5 cellular contexts compared by ENCODE assay signal in the genomic region with DNA sequence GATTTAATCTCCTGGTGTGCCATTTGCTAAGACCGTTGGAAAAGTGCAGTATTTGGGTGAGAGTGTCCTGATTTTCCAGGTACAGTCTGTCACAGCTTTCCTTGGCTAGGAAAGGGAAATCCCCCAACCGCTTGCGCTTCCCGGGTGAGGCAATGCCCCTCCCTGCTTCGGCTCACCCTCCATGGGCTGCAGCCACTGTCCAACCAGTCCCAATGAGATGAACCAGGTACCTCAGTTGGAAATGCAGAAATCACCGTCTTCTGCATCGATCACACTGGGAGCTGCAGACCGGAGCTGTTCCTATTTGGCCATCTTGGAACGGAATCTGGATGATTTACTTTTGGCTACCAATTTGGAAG. TPM values are rescaled to one million over a fixed set of nuclear protein-coding genes. Genes with fewer than 3 reads are reported as not detected.
DNase-seq lines count a peak whose midpoint lies in the region; ATAC-seq, FAIRE-seq and TF ChIP-seq lines count a peak whose summit lies in the region.
"Not testable (repeated sequence)": the region's sequence is repeated elsewhere in the genome, so short reads cannot be mapped to it uniquely, and the experiment has no call there.

No MANE protein-coding gene starts in this region.

- not testable (repeated sequence) for H3K9me3 ChIP-seq in CD4-positive, alpha-beta T cell (ENCODE audit: control insufficient read depth, low read length); HepG2 (ENCODE audit: low read length); right lobe of liver; stomach

- H4K20me1 ChIP-seq in HepG2 (ENCODE audit: insufficient read depth, low read length) = not testable (repeated sequence)

- H3K36me3 ChIP-seq in HepG2 (replicated peaks in 1 of 2; ENCODE audit: control insufficient read depth in 1 of 2, insufficient read depth in 2 of 2, low read length in 2 of 2); right lobe of liver; stomach: not testable (repeated sequence)

- peak overlapping the region; percentile 79 for H3K4me2 ChIP-seq in HepG2 (ENCODE audit: low read depth, low read length)

- in situ Hi-C loops in HepG2 (cut with HindIII; ENCODE audit: extremely low pct_ligation_motif_present, low pct_unique_long_range_greater_than_20kb) = not testable (repeated sequence)

- not testable (repeated sequence) for BruUV-seq in HepG2 (replicated peaks; lab: Mats Ljungman, UMichigan)

- H3K27ac Mint-ChIP-seq in CD4-positive, alpha-beta T cell; natural killer cell treated with Interleukin-12 subunit alpha and Interleukin-12 subunit beta and Interleukin-15 and Interleukin-18, amount 100 ng/mL, for 72 hours: not testable (repeated sequence)

- TF ChIP-seq POLR2A in HepG2 (IDR thresholded peaks at IDR 0.05; ENCODE audit: insufficient read depth in 1 of 2, low read depth in 2 of 2, low read length in 2 of 2); right lobe of liver (IDR thresholded peaks at IDR 0.05); stomach (IDR thresholded peaks at IDR 0.05): not testable (repeated sequence)

- peak overlapping the region in 1 of 3 experiments; percentile 41; a peak in 1 of 6 replicates for H3K4me3 ChIP-seq in HepG2 (replicated peaks in 1 of 3; ENCODE audit: insufficient read depth in 1 of 3, low read depth in 2 of 3, low read length in 3 of 3)
- H3K4me3 ChIP-seq in right lobe of liver, stomach: not testable (repeated sequence)

- POLR2A ChIA-PET in CD4-positive, alpha-beta T cell (lab: Charles Lee) = not testable (repeated sequence)
- POLR2A ChIA-PET in HepG2 (lab: Yijun Ruan, JAX) = interaction anchor here (2.0 kb wide), 1 partner anchor 41 kb away, joined by 6 read pairs; no protein-coding TSS in a partner anchor

- not testable (repeated sequence) for TF ChIP-seq RAD21 in HepG2 (CRISPR knock-in tag; IDR thresholded peaks at IDR 0.05)

- 0 out of 2 replicates have a peak overlapping the region, but pooled peaks have one; percentile 22 for H3K9ac ChIP-seq in HepG2 (ENCODE audit: insufficient read depth, low read depth, low read length)

- peaks cover 23% of the 10 kb centered on the region for H3K79me2 ChIP-seq in HepG2 (ENCODE audit: insufficient read depth, low read length)

- TF ChIP-seq EP300 in HepG2 (IDR thresholded peaks at IDR 0.05; ENCODE audit: low read depth in 2 of 2, low read length in 2 of 2); HepG2 (CRISPR knock-in tag; IDR thresholded peaks at IDR 0.05; ENCODE audit: borderline replicate concordance); stomach (IDR thresholded peaks at IDR 0.05): not testable (repeated sequence)

- WGBS in HepG2 (ENCODE audit: low lambda C conversion rate) = 86% methylated on average over 6 of the region's 9 CpGs
- 84% methylated on average over 5 of the region's 9 CpGs for WGBS in right lobe of liver (ENCODE audit: insufficient coverage, low coverage, low lambda C conversion rate, missing lambda C conversion rate)
- WGBS in stomach, 5 donors = 60 to 85% (median 76%) methylated on average over 9 of the region's 9 CpGs

- peak overlapping the region; percentile 87 for H3K4me3 Mint-ChIP-seq in CD4-positive, alpha-beta T cell
- not testable (repeated sequence) for H3K4me3 Mint-ChIP-seq in natural killer cell treated with Interleukin-12 subunit alpha and Interleukin-12 subunit beta and Interleukin-15 and Interleukin-18, amount 100 ng/mL, for 72 hours

- intact Hi-C loops in CD4-positive, alpha-beta T cell (cut with DNase I, micrococcal nuclease); stomach (cut with DNase I; ENCODE audit: low total_unique reads): not testable (repeated sequence)
- intact Hi-C loops in HepG2 (cut with micrococcal nuclease; ENCODE audit: unreplicated experiment) = loop anchor here (5.0 kb wide), 1 partner anchor 39 kb away; no protein-coding TSS in a partner anchor
- intact Hi-C loops in right lobe of liver (cut with DNase I) = loop anchor here in 1 of 2 donors (10.0 kb wide), 1 partner anchor 166 kb away; no protein-coding TSS in a partner anchor

- H3K27me3 ChIP-seq in CD4-positive, alpha-beta T cell (ENCODE audit: control insufficient read depth, insufficient read depth, low read length); HepG2 (ENCODE audit: control insufficient read depth in 1 of 2, insufficient read depth in 2 of 2, low read length in 2 of 2); right lobe of liver; stomach: not testable (repeated sequence)

- H3K4me1 Mint-ChIP-seq in CD4-positive, alpha-beta T cell (ENCODE audit: low read depth) = peaks cover 22% of the 10 kb centered on the region
- not testable (repeated sequence) for H3K4me1 Mint-ChIP-seq in natural killer cell treated with Interleukin-12 subunit alpha and Interleukin-12 subunit beta and Interleukin-15 and Interleukin-18, amount 100 ng/mL, for 72 hours (ENCODE audit: low read depth in 2 of 2)

- H3K4me1 ChIP-seq in HepG2 (ENCODE audit: insufficient read depth, low read length) = peaks cover 63% of the 10 kb centered on the region
- H3K4me1 ChIP-seq in right lobe of liver = peaks cover 0 to 20% (median 0%) of the 10 kb centered on the region in 4 donors
- peaks cover 26 to 50% (median 36%) of the 10 kb centered on the region in 4 donors for H3K4me1 ChIP-seq in stomach

- not testable (repeated sequence) for H3K27ac ChIP-seq in CD4-positive, alpha-beta T cell (ENCODE audit: low read depth, low read length)
- H3K27ac ChIP-seq in HepG2 (ENCODE audit: extremely low read length, insufficient read depth, low read length) (peak overlapping the region; percentile 27), right lobe of liver (peak overlapping the region in 2 of 3 donors; percentile 60 to 76), stomach (peak overlapping the region in 4 of 5 donors; percentile 6 to 50 (median 22))

- not testable (repeated sequence) for TF ChIP-seq CTCF in CD4-positive, alpha-beta T cell (IDR thresholded peaks at IDR 0.05); HepG2 (CRISPR knock-in tag; IDR thresholded peaks at IDR 0.05); right lobe of liver (IDR thresholded peaks at IDR 0.05); stomach (IDR thresholded peaks at IDR 0.05)

- not testable (repeated sequence) for H2AFZ ChIP-seq in HepG2 (ENCODE audit: low read length)

- FAIRE-seq in HepG2 (lab: Jason Lieb, UNC) = not testable (repeated sequence)

- ATAC-seq in CD4-positive, alpha-beta T cell (ENCODE audit: poor library complexity); HepG2; right lobe of liver; natural killer cell treated with Interleukin-12 subunit alpha and Interleukin-12 subunit beta and Interleukin-15 and Interleukin-18, amount 100 ng/mL, for 72 hours: not testable (repeated sequence)

- CTCF ChIA-PET in CD4-positive, alpha-beta T cell (lab: Charles Lee) = interaction anchor here (0.6 kb wide), 1 partner anchor 450 kb away, joined by 3 read pairs; no protein-coding TSS in a partner anchor
- CTCF ChIA-PET in HepG2 (lab: Yijun Ruan, JAX; ENCODE audit: low intra/inter-chr PET ratio, low total read pairs) = not testable (repeated sequence)

- not testable (repeated sequence) for DNase-seq in CD4-positive, alpha-beta T cell; HepG2 (ENCODE audit: low spot score); right lobe of liver; stomach
- peak; percentile 54 for DNase-seq in natural killer cell treated with Interleukin-12 subunit alpha and Interleukin-12 subunit beta and Interleukin-15 and Interleukin-18, amount 100 ng/mL, for 72 hours (ENCODE audit: low spot score)

- H3K9me3 Mint-ChIP-seq in CD4-positive, alpha-beta T cell; natural killer cell treated with Interleukin-12 subunit alpha and Interleukin-12 subunit beta and Interleukin-15 and Interleukin-18, amount 100 ng/mL, for 72 hours: not testable (repeated sequence)

- not testable (repeated sequence) for H3K36me3 Mint-ChIP-seq in CD4-positive, alpha-beta T cell (ENCODE audit: low read depth); natural killer cell treated with Interleukin-12 subunit alpha and Interleukin-12 subunit beta and Interleukin-15 and Interleukin-18, amount 100 ng/mL, for 72 hours

- peaks cover 36% of the 10 kb centered on the region for H3K27me3 Mint-ChIP-seq in CD4-positive, alpha-beta T cell
- H3K27me3 Mint-ChIP-seq in natural killer cell treated with Interleukin-12 subunit alpha and Interleukin-12 subunit beta and Interleukin-15 and Interleukin-18, amount 100 ng/mL, for 72 hours = peaks cover 32 to 43% of the 10 kb centered on the region in 2 donors

RNA-seq across cellular contexts. Expression of a gene that starts 2.1 kb away (rescaled TPM):
- total RNA-seq in CD4-positive, alpha-beta T cell = 1 to 10 TPM; 1.7 to 1.8 TPM
- total RNA-seq in HepG2 (2016; rRNA removed; fragmentation: Illumina TruSeq; extraction: Trizol) = 59.1 and 104 TPM in 2 replicates
- 7.1 and 7.4 TPM in 2 replicates for total RNA-seq in HepG2 (2016; cell fraction: cytosol; rRNA removed; fragmentation: Illumina TruSeq; extraction: Trizol; ENCODE audit: low read depth)
- 59.7 and 103 TPM in 2 replicates for total RNA-seq in HepG2 (2016; cell fraction: insoluble cytoplasmic fraction; rRNA removed; fragmentation: Illumina TruSeq; extraction: Trizol)
- 22.6 and 22.9 TPM in 2 replicates for total RNA-seq in HepG2 (2016; cell fraction: membrane; rRNA removed; fragmentation: Illumina TruSeq; extraction: Trizol)
- total RNA-seq in HepG2 (2016; cell fraction: nucleus; rRNA removed; fragmentation: Illumina TruSeq; extraction: Trizol) = 46.4 and 52.3 TPM in 2 replicates
- polyA plus RNA-seq in HepG2 (2011; rRNA removed) = 73.1 and 95.3 TPM in 2 replicates
- 78.7 and 91.6 TPM in 2 replicates for polyA plus RNA-seq in HepG2 (2011; cell fraction: cytosol; rRNA removed)
- polyA plus RNA-seq in HepG2 (2011; cell fraction: nucleus; rRNA removed) = 94.1 and 102 TPM in 2 replicates
- 74.2 and 78.2 TPM in 2 replicates for polyA plus RNA-seq in HepG2 (2012)
- 10.6 and 11.4 TPM in 2 replicates for polyA plus RNA-seq in HepG2 (2016; cell fraction: cytosol; fragmentation: Illumina TruSeq; extraction: Trizol; ENCODE audit: low read depth)
- polyA plus RNA-seq in HepG2 (2016; cell fraction: insoluble cytoplasmic fraction; fragmentation: Illumina TruSeq; extraction: Trizol; ENCODE audit: low read depth) = 128 and 136 TPM in 2 replicates
- polyA plus RNA-seq in HepG2 (2016; cell fraction: membrane; fragmentation: Illumina TruSeq; extraction: Trizol; ENCODE audit: low read depth) = 18.9 and 20.0 TPM in 2 replicates
- polyA plus RNA-seq in HepG2 (2016; cell fraction: nucleus; fragmentation: Illumina TruSeq; extraction: Trizol; ENCODE audit: insufficient read depth, low read depth) = 92.1 and 93.6 TPM in 2 replicates
- polyA minus RNA-seq in HepG2 (2011; rRNA and poly(A)+ RNA removed; ENCODE audit: low replicate concordance) = 117 and 252 TPM in 2 replicates
- 46.5 and 50.3 TPM in 2 replicates for polyA minus RNA-seq in HepG2 (2011; cell fraction: cytosol; rRNA and poly(A)+ RNA removed)
- polyA minus RNA-seq in HepG2 (2011; cell fraction: nucleus; rRNA and poly(A)+ RNA removed) = 35.7 and 43.0 TPM in 2 replicates
- 100 to 1,000 TPM in 5 of 6 experiments, 10 to 100 TPM in 1; 87.1 to 380 (median 236) TPM for total RNA-seq in right lobe of liver
- 10 to 100 TPM in 1 of 2 donors, 1 to 10 TPM in 1; 3.8 to 12.7 TPM for total RNA-seq in natural killer cell treated with Interleukin-12 subunit alpha and Interleukin-12 subunit beta and Interleukin-15 and Interleukin-18, amount 100 ng/mL, for 72 hours
- total RNA-seq in stomach = 10 to 100 TPM in 3 of 5 donors, 1 to 10 TPM in 2; 5.5 to 43.3 (median 17.0) TPM
- 10 to 100 TPM; 10.5 to 33.5 (median 13.7) TPM for polyA plus RNA-seq in stomach
